Comparison of ENCODE assay signal across 8 cellular contexts in genomic region chr1:228083871-228084278, GRCh38. TPM values are rescaled to one million over a fixed set of nuclear protein-coding genes. Genes with fewer than 3 reads are reported as not detected.
DNase-seq lines count a peak whose midpoint lies in the region; ATAC-seq and TF ChIP-seq lines count a peak whose summit lies in the region.

No MANE protein-coding gene starts in this region.

- CTCF ChIA-PET in activated CD4-positive, alpha-beta memory T cell treated with anti-CD3 and anti-CD28 coated beads for 36 hours (lab: Charles Lee) = interaction anchor here (1.4 kb wide), 2 partner anchors 82 to 85 kb away, joined by 4 to 5 read pairs; partner anchors contain the start of gene IBA57

- H3K9me3 ChIP-seq in left ventricle myocardium inferior (replicated peaks) = no peaks in the 10 kb centered on the region
- H3K9me3 ChIP-seq in gastrocnemius medialis = no peaks in the 10 kb centered on the region

- peak overlapping the region; percentile 91 for H3K4me3 Mint-ChIP-seq in activated CD4-positive, alpha-beta memory T cell treated with anti-CD3 and anti-CD28 coated beads for 36 hours

- H3K27ac ChIP-seq in left ventricle myocardium inferior (replicated peaks) (peak overlapping the region; percentile 99), gastrocnemius medialis (peak overlapping the region; percentile 89 to 96 (median 92))

- DNase-seq in DMS 273 (lab: John Stamatoyannopoulos, UW; ENCODE audit: unreplicated experiment) (peak; percentile 56), DMS 273 treated with DMSO at 0.1 percent for 48 hours (lab: John Stamatoyannopoulos, UW) (no peak), left ventricle myocardium inferior (no peak), gastrocnemius medialis (peak in 1 of 2 donors; percentile 60), GM10266 (ENCODE audit: extremely low spot score) (no peak)
- peak; percentile 32 for DNase-seq in activated CD4-positive, alpha-beta memory T cell treated with anti-CD3 and anti-CD28 coated beads for 36 hours
- DNase-seq in stimulated activated CD4-positive, alpha-beta T cell treated with anti-CD3 and anti-CD28 coated beads, Interleukin-12 subunit alpha, Interleukin-12 subunit beta, amount 100 ng/mL, for 4 hours = no peak

- intact Hi-C loops in activated CD4-positive, alpha-beta memory T cell treated with anti-CD3 and anti-CD28 coated beads for 36 hours (cut with micrococcal nuclease) = loop anchor here (2.0 to 10.0 kb wide), 4 partner anchors 297 to 1349 kb away; partner anchors contain the start of gene ITPKB
- intact Hi-C loops in left ventricle myocardium inferior (cut with micrococcal nuclease) (no loop called here), gastrocnemius medialis (cut with DNase I; ENCODE audit: low total_unique reads) (loop anchor here (1.0 to 10.0 kb wide), 6 partner anchors 24 to 1541 kb away; partner anchors contain the start of genes COQ8A, GUK1, TAF5L and URB2)

- POLR2A ChIA-PET in activated CD4-positive, alpha-beta memory T cell treated with anti-CD3 and anti-CD28 coated beads for 36 hours (lab: Charles Lee) = interaction anchor here (0.9 to 1.3 kb wide), 4 partner anchors 56 to 375 kb away, joined by 3 to 5 read pairs (median 3); partner anchors contain the start of genes GUK1 and IBA57

- no peaks in the 10 kb centered on the region for H3K27me3 Mint-ChIP-seq in activated CD4-positive, alpha-beta memory T cell treated with anti-CD3 and anti-CD28 coated beads for 36 hours

- TF ChIP-seq CTCF in left ventricle myocardium inferior (IDR thresholded peaks at IDR 0.05; ENCODE audit: borderline replicate concordance) (no peak), gastrocnemius medialis (IDR thresholded peaks at IDR 0.05 in 4 of 5, conservative IDR thresholded peaks at IDR 0.05 in 1 of 5) (no peak), GM10266 (IDR thresholded peaks at IDR 0.05; ENCODE audit: control insufficient read depth, insufficient read depth, low read depth, missing control alignments) (no peak)

- TF ChIP-seq POLR2A in gastrocnemius medialis (IDR thresholded peaks at IDR 0.05) = peak in 1 of 2 donors; percentile 37

- ATAC-seq in gastrocnemius medialis (peak; percentile 13 to 36), esophagus mucosa (no peak)

- peak overlapping the region; percentile 100 for H3K4me3 ChIP-seq in left ventricle myocardium inferior
- peak overlapping the region; percentile 70 to 94 (median 90) for H3K4me3 ChIP-seq in gastrocnemius medialis

- in situ Hi-C loops in gastrocnemius medialis (cut with MboI; ENCODE audit: low sequenced_read_pairs in 4 of 4) = loop anchor here in 1 of 4 donors (25.0 kb wide), 1 partner anchor 322 kb away; no protein-coding TSS in a partner anchor

- H3K36me3 Mint-ChIP-seq in activated CD4-positive, alpha-beta memory T cell treated with anti-CD3 and anti-CD28 coated beads for 36 hours = peaks cover 36% of the 10 kb centered on the region

- no peaks in the 10 kb centered on the region for H3K36me3 ChIP-seq in left ventricle myocardium inferior
- no peaks in the 10 kb centered on the region for H3K36me3 ChIP-seq in gastrocnemius medialis

- peak overlapping the region; percentile 96 for H3K27ac Mint-ChIP-seq in activated CD4-positive, alpha-beta memory T cell treated with anti-CD3 and anti-CD28 coated beads for 36 hours

- no peaks in the 10 kb centered on the region for H3K27me3 ChIP-seq in left ventricle myocardium inferior (ENCODE audit: low read depth)
- H3K27me3 ChIP-seq in gastrocnemius medialis = no peaks in the 10 kb centered on the region

- H3K4me1 Mint-ChIP-seq in activated CD4-positive, alpha-beta memory T cell treated with anti-CD3 and anti-CD28 coated beads for 36 hours (ENCODE audit: low read depth) = peaks cover 53% of the 10 kb centered on the region

- no peaks in the 10 kb centered on the region for H3K9me3 Mint-ChIP-seq in activated CD4-positive, alpha-beta memory T cell treated with anti-CD3 and anti-CD28 coated beads for 36 hours

- H3K4me1 ChIP-seq in left ventricle myocardium inferior (peaks cover 79% of the 10 kb centered on the region), gastrocnemius medialis (peaks cover 57 to 62% of the 10 kb centered on the region in 2 donors)

RNA-seq across cellular contexts. Expression of gene ARF1, which starts 1.4 kb away (rescaled TPM):
- total RNA-seq in activated CD4-positive, alpha-beta memory T cell treated with anti-CD3 and anti-CD28 coated beads for 36 hours = 100 to 1,000 TPM; 346 to 355 TPM
- 294 TPM for total RNA-seq in left ventricle myocardium inferior
- total RNA-seq in gastrocnemius medialis = 100 to 1,000 TPM; 234 to 422 (median 306) TPM
- 273 TPM for total RNA-seq in esophagus mucosa

RNA-seq across cellular contexts. Expression of gene C1orf35, which starts 19.2 kb away (rescaled TPM):
- total RNA-seq in activated CD4-positive, alpha-beta memory T cell treated with anti-CD3 and anti-CD28 coated beads for 36 hours = 10 to 100 TPM; 21.9 to 22.1 TPM
- total RNA-seq in left ventricle myocardium inferior = 7.1 TPM
- 10 to 100 TPM in 1 of 4 donors, 1 to 10 TPM in 3; 5.9 to 11.0 (median 7.8) TPM for total RNA-seq in gastrocnemius medialis
- total RNA-seq in esophagus mucosa = 13.9 TPM

RNA-seq across cellular contexts. Expression of gene MRPL55, which starts 25.2 kb away (rescaled TPM):
- total RNA-seq in activated CD4-positive, alpha-beta memory T cell treated with anti-CD3 and anti-CD28 coated beads for 36 hours = 10 to 100 TPM; 51.1 to 52.7 TPM
- total RNA-seq in left ventricle myocardium inferior (51.0 TPM), gastrocnemius medialis (100 to 1,000 TPM in 1 of 4 donors, 10 to 100 TPM in 3; 64.7 to 123 (median 74.2) TPM), esophagus mucosa (29.0 TPM)

RNA-seq across cellular contexts. Expression of gene GUK1, which starts 56.2 kb away (rescaled TPM):
- total RNA-seq in activated CD4-positive, alpha-beta memory T cell treated with anti-CD3 and anti-CD28 coated beads for 36 hours = 100 to 1,000 TPM; 229 to 239 TPM
- total RNA-seq in left ventricle myocardium inferior (150 TPM), gastrocnemius medialis (100 to 1,000 TPM; 161 to 230 (median 183) TPM), esophagus mucosa (241 TPM)

Comparison
In these comparisons a context has a peak if more than half of its experiments do, and no peak if none do; other contexts are left out.
1. DNase-seq: peak in DMS 273 (single experiment) and activated CD4-positive, alpha-beta memory T cell treated with anti-CD3 and anti-CD28 coated beads for 36 hours (single experiment); none in DMS 273 treated with DMSO at 0.1 percent for 48 hours (single experiment), left ventricle myocardium inferior (single experiment), GM10266 (single experiment) and stimulated activated CD4-positive, alpha-beta T cell treated with anti-CD3 and anti-CD28 coated beads, Interleukin-12 subunit alpha, Interleukin-12 subunit beta, amount 100 ng/mL, for 4 hours (single experiment).